2 cellular contexts compared by ENCODE assay signal in genomic region chr17:66469088-66469442, GRCh38.
TF ChIP-seq lines count a peak whose summit lies in the region.

No MANE protein-coding gene starts in this region.

TF ChIP-seq in HepG2, 621 proteins besides CTCF, POLR2A, EP300 and RAD21 (continued from another document):
- TF ChIP-seq, protein P1, sequence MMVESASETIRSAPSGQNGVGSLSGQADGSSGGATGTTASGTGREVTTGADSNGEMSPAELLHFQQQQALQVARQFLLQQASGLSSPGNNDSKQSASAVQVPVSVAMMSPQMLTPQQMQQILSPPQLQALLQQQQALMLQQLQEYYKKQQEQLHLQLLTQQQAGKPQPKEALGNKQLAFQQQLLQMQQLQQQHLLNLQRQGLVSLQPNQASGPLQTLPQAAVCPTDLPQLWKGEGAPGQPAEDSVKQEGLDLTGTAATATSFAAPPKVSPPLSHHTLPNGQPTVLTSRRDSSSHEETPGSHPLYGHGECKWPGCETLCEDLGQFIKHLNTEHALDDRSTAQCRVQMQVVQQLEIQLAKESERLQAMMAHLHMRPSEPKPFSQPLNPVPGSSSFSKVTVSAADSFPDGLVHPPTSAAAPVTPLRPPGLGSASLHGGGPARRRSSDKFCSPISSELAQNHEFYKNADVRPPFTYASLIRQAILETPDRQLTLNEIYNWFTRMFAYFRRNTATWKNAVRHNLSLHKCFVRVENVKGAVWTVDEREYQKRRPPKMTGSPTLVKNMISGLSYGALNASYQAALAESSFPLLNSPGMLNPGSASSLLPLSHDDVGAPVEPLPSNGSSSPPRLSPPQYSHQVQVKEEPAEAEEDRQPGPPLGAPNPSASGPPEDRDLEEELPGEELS (CRISPR knock-in tag; IDR thresholded peaks at IDR 0.05): peak; percentile 23; the same call in 1 of the 2 replicates
- peak; percentile 58; the same call in 1 of the 2 replicates for TF ChIP-seq FOXA3 (CRISPR knock-in tag; IDR thresholded peaks at IDR 0.05)
- peak; percentile 44; the same call in 1 of the 2 replicates for TF ChIP-seq NFIC (IDR thresholded peaks at IDR 0.05; ENCODE audit: low read length)
- no peak; a peak in 1 of 4 replicates for TF ChIP-seq HMGXB4 (CRISPR knock-in tag; IDR thresholded peaks at IDR 0.05; ENCODE audit: borderline replicate concordance in 1 of 2, low read depth in 1 of 2)
- TF ChIP-seq FOXP1 (IDR thresholded peaks at IDR 0.05): no peak
- peak; percentile 71 for TF ChIP-seq FOXP1 (CRISPR knock-in tag; IDR thresholded peaks at IDR 0.05)
- TF ChIP-seq RXRB (CRISPR knock-in tag; IDR thresholded peaks at IDR 0.05; ENCODE audit: borderline replicate concordance): peak; percentile 22; the same call in 1 of the 2 replicates
- TF ChIP-seq FOXA1 (IDR thresholded peaks at IDR 0.05): peak; percentile 26; the same call in 1 of the 2 replicates
- no peak for TF ChIP-seq FOXA1 (CRISPR knock-in tag; IDR thresholded peaks at IDR 0.05)
- TF ChIP-seq ZNF792 (CRISPR knock-in tag; IDR thresholded peaks at IDR 0.05): 0 out of 2 replicates have a peak, but pooled peaks have one; percentile 12
- 0 out of 2 replicates have a peak, but pooled peaks have one; percentile 18 for TF ChIP-seq ZNF878 (CRISPR knock-in tag; IDR thresholded peaks at IDR 0.05)
- no peak for TF ChIP-seq SOX6 (IDR thresholded peaks at IDR 0.05)
- TF ChIP-seq SOX6 (CRISPR knock-in tag; IDR thresholded peaks at IDR 0.05): peak; percentile 30; the same call in 1 of the 2 replicates

TF ChIP-seq in GM12878, 131 proteins besides CTCF, POLR2A, EP300 and RAD21 (continued from another document):
- TF ChIP-seq, protein P2, sequence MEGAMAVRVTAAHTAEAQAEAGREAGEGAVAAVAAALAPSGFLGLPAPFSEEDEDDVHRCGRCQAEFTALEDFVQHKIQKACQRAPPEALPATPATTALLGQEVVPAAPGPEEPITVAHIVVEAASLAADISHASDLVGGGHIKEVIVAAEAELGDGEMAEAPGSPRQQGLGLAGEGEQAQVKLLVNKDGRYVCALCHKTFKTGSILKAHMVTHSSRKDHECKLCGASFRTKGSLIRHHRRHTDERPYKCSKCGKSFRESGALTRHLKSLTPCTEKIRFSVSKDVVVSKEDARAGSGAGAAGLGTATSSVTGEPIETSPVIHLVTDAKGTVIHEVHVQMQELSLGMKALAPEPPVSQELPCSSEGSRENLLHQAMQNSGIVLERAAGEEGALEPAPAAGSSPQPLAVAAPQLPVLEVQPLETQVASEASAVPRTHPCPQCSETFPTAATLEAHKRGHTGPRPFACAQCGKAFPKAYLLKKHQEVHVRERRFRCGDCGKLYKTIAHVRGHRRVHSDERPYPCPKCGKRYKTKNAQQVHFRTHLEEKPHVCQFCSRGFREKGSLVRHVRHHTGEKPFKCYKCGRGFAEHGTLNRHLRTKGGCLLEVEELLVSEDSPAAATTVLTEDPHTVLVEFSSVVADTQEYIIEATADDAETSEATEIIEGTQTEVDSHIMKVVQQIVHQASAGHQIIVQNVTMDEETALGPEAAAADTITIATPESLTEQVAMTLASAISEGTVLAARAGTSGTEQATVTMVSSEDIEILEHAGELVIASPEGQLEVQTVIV (IDR thresholded peaks at IDR 0.05; ENCODE audit: borderline replicate concordance, partially characterized antibody): no peak
- no peak for TF ChIP-seq CBX5 (IDR thresholded peaks at IDR 0.05; ENCODE audit: low read depth)
- no peak for TF ChIP-seq ZBTB4 (CRISPR knock-in tag; IDR thresholded peaks at IDR 0.05)
- TF ChIP-seq, protein P3, sequence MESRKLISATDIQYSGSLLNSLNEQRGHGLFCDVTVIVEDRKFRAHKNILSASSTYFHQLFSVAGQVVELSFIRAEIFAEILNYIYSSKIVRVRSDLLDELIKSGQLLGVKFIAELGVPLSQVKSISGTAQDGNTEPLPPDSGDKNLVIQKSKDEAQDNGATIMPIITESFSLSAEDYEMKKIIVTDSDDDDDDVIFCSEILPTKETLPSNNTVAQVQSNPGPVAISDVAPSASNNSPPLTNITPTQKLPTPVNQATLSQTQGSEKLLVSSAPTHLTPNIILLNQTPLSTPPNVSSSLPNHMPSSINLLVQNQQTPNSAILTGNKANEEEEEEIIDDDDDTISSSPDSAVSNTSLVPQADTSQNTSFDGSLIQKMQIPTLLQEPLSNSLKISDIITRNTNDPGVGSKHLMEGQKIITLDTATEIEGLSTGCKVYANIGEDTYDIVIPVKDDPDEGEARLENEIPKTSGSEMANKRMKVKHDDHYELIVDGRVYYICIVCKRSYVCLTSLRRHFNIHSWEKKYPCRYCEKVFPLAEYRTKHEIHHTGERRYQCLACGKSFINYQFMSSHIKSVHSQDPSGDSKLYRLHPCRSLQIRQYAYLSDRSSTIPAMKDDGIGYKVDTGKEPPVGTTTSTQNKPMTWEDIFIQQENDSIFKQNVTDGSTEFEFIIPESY (IDR thresholded peaks at IDR 0.05): no peak
- TF ChIP-seq STAT3 (IDR thresholded peaks at IDR 0.05; ENCODE audit: low read depth, low read length): no peak
- TF ChIP-seq HDAC6 (IDR thresholded peaks at IDR 0.05; ENCODE audit: unreplicated experiment): no peak
- no peak for TF ChIP-seq BCL3 (IDR thresholded peaks at IDR 0.05; ENCODE audit: borderline replicate concordance, insufficient read depth, low read depth, low read length, poor library complexity, severe bottlenecking)
- TF ChIP-seq REST (IDR thresholded peaks at IDR 0.05; ENCODE audit: low read depth, low read length): no peak
- no peak for TF ChIP-seq CREM (IDR thresholded peaks at IDR 0.05; ENCODE audit: low read depth)
- no peak for TF ChIP-seq BCL11A (IDR thresholded peaks at IDR 0.05; ENCODE audit: low read depth, low read length)
- TF ChIP-seq NFIC (IDR thresholded peaks at IDR 0.05; ENCODE audit: low read depth, low read length): no peak
- no peak for TF ChIP-seq E2F4 (IDR thresholded peaks at IDR 0.05; ENCODE audit: low read depth, low read length)
- no peak for TF ChIP-seq SUZ12 (IDR thresholded peaks at IDR 0.05; ENCODE audit: unreplicated experiment)
- no peak for TF ChIP-seq NKRF (conservative IDR thresholded peaks at IDR 0.05)
